ENCODE assay signal across 1 cellular context in the genomic region with DNA sequence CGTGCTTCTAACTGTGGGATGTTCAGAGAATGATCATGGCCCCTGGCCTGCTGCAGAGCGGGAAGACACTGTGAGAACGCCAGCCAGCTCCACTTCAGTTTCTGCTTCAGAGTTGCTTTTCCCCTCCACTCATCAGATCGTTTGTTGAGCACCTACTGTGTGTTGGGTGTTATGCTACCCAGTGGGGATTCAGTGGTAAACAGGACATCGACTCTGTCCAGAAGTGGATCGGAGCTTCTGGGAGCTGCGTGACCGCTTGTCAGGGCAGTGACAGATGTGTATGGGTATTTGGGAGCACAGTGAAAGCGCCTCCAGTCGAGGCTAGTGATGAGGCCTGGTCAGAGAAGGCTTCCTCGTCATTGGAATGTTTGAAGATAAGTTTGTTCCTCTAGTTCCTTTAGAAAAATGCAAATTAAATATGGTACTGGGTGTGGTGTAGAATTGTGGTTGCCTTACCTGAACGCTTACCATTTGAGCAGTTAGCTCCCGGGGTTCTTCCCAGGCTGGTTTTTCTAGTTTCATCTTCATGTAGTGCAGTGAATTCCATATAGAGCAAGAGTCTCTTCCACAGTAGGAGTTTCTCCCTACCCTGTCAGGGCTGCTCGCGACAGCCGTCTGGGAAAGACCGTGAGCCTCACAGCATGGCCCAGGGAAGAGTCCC.
TF ChIP-seq lines count a peak whose summit lies in the region.

No MANE protein-coding gene starts in this region.

TF ChIP-seq in K562, 482 proteins besides CTCF, POLR2A, EP300 and RAD21 (continued from another document):
- peak; percentile 36 for TF ChIP-seq RBBP5 (IDR thresholded peaks at IDR 0.05; ENCODE audit: borderline replicate concordance, insufficient read depth, low read length, poor library complexity, severe bottlenecking)
- TF ChIP-seq POLR2AphosphoS5 (IDR thresholded peaks at IDR 0.05; ENCODE audit: control insufficient read depth, insufficient read depth, low read depth, low read length): 0 out of 2 replicates have a peak, but pooled peaks have one; percentile 13
